Comparison of ENCODE assay signal across 18 cellular contexts in the genomic region with DNA sequence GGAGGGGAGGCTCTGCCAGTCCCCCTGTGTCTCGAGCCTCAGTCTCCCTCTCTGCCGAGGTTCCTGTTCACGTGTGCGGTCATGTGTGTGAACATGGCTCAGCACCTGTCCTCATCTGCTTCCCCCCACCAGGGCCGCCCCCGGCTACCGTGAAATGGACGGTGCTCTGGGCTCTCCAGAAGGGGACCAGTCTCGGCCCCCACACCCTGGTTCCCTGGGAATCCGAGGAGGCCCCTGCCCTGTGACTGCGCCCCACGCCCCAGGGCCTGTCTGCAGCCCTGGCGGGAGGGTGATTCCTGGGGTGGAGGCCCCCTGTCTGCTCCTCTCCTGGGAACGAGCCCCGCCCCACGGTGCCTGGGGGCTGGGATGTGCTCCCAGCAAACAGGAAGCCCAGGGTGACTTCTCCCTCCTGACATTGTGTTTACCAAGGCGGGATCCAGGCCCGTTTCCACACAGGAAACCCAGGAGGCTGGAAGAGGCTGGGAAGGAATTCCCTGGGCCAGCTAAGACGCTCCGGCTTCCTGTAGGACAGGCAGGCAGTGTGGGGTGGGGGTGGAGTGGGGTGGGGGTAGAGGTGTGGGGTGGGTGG. TPM values are rescaled to one million over a fixed set of nuclear protein-coding genes. Genes with fewer than 3 reads are reported as not detected.
A peak's percentile ranks its signal among the peaks of the same experiment; 100 is the strongest.
DNase-seq lines count a peak whose midpoint lies in the region; ATAC-seq and TF ChIP-seq lines count a peak whose summit lies in the region.
"Had no signal": no experiment of that assay in that cellular context is flagged by ENCODE, and none has a peak within 500 bp of the region (broad histone marks: within the 10 kb centered on the region; RNA-seq: fewer than 3 reads in every experiment).

No MANE protein-coding gene starts in this region.

- intact Hi-C loops in lower lobe of right lung (cut with DNase I) = no loop called here

- no peak overlapping the region for H2AFZ ChIP-seq in H9 (ENCODE audit: low read length)
- H2AFZ ChIP-seq: GM23338 had no signal

- H3T11ph ChIP-seq in H9 (ENCODE audit: low read length) = no peak overlapping the region

- H3K56ac ChIP-seq in H9 (ENCODE audit: insufficient read length, low read depth, low read length) = no peak overlapping the region

- no peaks in the 10 kb centered on the region for H3K79me1 ChIP-seq in H9 (ENCODE audit: insufficient read depth, low read depth, low read length, poor library complexity, severe bottlenecking)

- no peak overlapping the region for H2BK12ac ChIP-seq in H9 (ENCODE audit: insufficient read length, low read depth, low read length)

- no peak overlapping the region for H4K8ac ChIP-seq in H9 (replicated peaks; ENCODE audit: insufficient read length, low read depth, low read length)

- H3K4me3 ChIP-seq in BLaER1 treated with 17β-estradiol and CSF1 and Interleukin-3, amounts not matched to agents 10 nM and 100 nM = no peak overlapping the region
- H3K4me3 ChIP-seq in lower lobe of right lung = no peak overlapping the region
- H3K4me3 ChIP-seq: GM23338, sigmoid colon had no signal

- no peaks in the 10 kb centered on the region for H3K9me3 ChIP-seq in BLaER1 treated with 17β-estradiol and CSF1 and Interleukin-3, amounts not matched to agents 10 nM and 100 nM (replicated peaks in 1 of 11)
- H3K9me3 ChIP-seq in H9 (ENCODE audit: control insufficient read depth, low read depth, low read length) (no peaks in the 10 kb centered on the region), lower lobe of right lung (no peaks in the 10 kb centered on the region)
- H3K9me3 ChIP-seq: sigmoid colon had no signal

- no peak overlapping the region for H2BK120ac ChIP-seq in H9 (ENCODE audit: low read depth, low read length, poor library complexity, severe bottlenecking)

- ATAC-seq in lower lobe of right lung = no peak
- ATAC-seq in GM19023 (IDR thresholded peaks at IDR 0.05; ENCODE audit: unreplicated experiment) = no peak
- ATAC-seq: effector memory CD8-positive, alpha-beta T cell had no signal

- H2BK15ac ChIP-seq in H9 (ENCODE audit: low read depth, low read length) = no peak overlapping the region

- H3K27me3 Mint-ChIP-seq in H9 (ENCODE audit: low read depth) = no peaks in the 10 kb centered on the region; the same call in 1 of the 2 replicates

- TF ChIP-seq CTCF in H9 (conservative IDR thresholded peaks at IDR 0.05) (no peak), lower lobe of right lung (IDR thresholded peaks at IDR 0.05) (no peak)

- WGBS in H9 (ENCODE audit: extremely low coverage, insufficient read length, low lambda C conversion rate) = no CpG with 5 or more reads among the region's 20 CpGs

- peaks cover 0 to 3% (median 0%) of the 10 kb centered on the region in 3 experiments; a peak in 4 of 7 replicates for H3K36me3 Mint-ChIP-seq in H9 (ENCODE audit: insufficient read depth in 1 of 3, low read depth in 3 of 3)

- H3K27ac ChIP-seq in BLaER1 treated with 17β-estradiol and CSF1 and Interleukin-3, amounts not matched to agents 10 nM and 100 nM = no peak overlapping the region
- H3K27ac ChIP-seq in H9 (ENCODE audit: insufficient read length, low read depth, low read length) (no peak overlapping the region), lower lobe of right lung (peak overlapping the region; percentile 63)
- H3K27ac ChIP-seq: sigmoid colon had no signal

- peak overlapping the region in 10 of 11 experiments; percentile 29 to 64 (median 53); a peak in 18 of 22 replicates for H3K4me2 ChIP-seq in BLaER1 treated with 17β-estradiol and CSF1 and Interleukin-3, amounts not matched to agents 10 nM and 100 nM
- H3K4me2 ChIP-seq in H9 (ENCODE audit: insufficient read depth, insufficient read length, low read length) = no peak overlapping the region
- H3K4me2 ChIP-seq: GM23338 had no signal

- H3K27ac Mint-ChIP-seq in H9 = no peak overlapping the region
- H3K27ac Mint-ChIP-seq: effector memory CD8-positive, alpha-beta T cell; GM23338 had no signal

- peak overlapping the region; percentile 50; the same call in 1 of the 2 replicates for H3K14ac ChIP-seq in H9 (ENCODE audit: insufficient read depth, low read length)

- H4K91ac ChIP-seq in H9 (ENCODE audit: insufficient read length, low read depth, low read length) = no peak overlapping the region

- no peak overlapping the region for H3K4me3 Mint-ChIP-seq in H9
- H3K4me3 Mint-ChIP-seq: effector memory CD8-positive, alpha-beta T cell; GM23338 had no signal

- H3K36me3 ChIP-seq in BLaER1 treated with 17β-estradiol and CSF1 and Interleukin-3, amounts not matched to agents 10 nM and 100 nM = no peaks in the 10 kb centered on the region
- no peaks in the 10 kb centered on the region for H3K36me3 ChIP-seq in lower lobe of right lung
- H3K36me3 ChIP-seq: sigmoid colon had no signal

- no peak overlapping the region for H3K23ac ChIP-seq in H9 (ENCODE audit: insufficient read length, low read depth, low read length)

- no peak overlapping the region for H4K5ac ChIP-seq in H9 (ENCODE audit: insufficient read length, low read depth, low read length)

- H3K79me2 ChIP-seq in H9 (ENCODE audit: insufficient read depth, low read length) = no peaks in the 10 kb centered on the region

- no peaks in the 10 kb centered on the region for H3K27me3 ChIP-seq in BLaER1 treated with 17β-estradiol and CSF1 and Interleukin-3, amounts not matched to agents 10 nM and 100 nM
- no peaks in the 10 kb centered on the region for H3K27me3 ChIP-seq in H9 (ENCODE audit: insufficient read depth, low read length)
- H3K27me3 ChIP-seq in lower lobe of right lung (ENCODE audit: low read depth) = peaks cover 6% of the 10 kb centered on the region

- H3K23me2 ChIP-seq in H9 (ENCODE audit: insufficient read length, low read depth, low read length, poor library complexity, severe bottlenecking) = no peaks in the 10 kb centered on the region

- H4K20me1 ChIP-seq in BLaER1 treated with 17β-estradiol and CSF1 and Interleukin-3, amounts not matched to agents 10 nM and 100 nM = peaks cover 0 to 20% (median 0%) of the 10 kb centered on the region in 11 experiments; a peak in 6 of 22 replicates
- no peaks in the 10 kb centered on the region for H4K20me1 ChIP-seq in H9 (ENCODE audit: control insufficient read depth, insufficient read depth, insufficient read length)

- DNase-seq in H9 = no peak
- DNase-seq in dermis blood vessel endothelial cell = peak; percentile 85
- DNase-seq in lower lobe of right lung = no peak
- no peak for DNase-seq in globus pallidus (ENCODE audit: low spot score)
- no peak for DNase-seq in ACHN
- DNase-seq in dedifferentiated amniotic fluid mesenchymal stem cell (ENCODE audit: extremely low spot score) = no peak
- DNase-seq: activated CD4-positive, CD25-positive, alpha-beta regulatory T cell; activated CD8-positive, alpha-beta memory T cell treated with anti-CD3 and anti-CD28 coated beads, Interleukin-2, amount 50 U/mL, for 48 hours; activated naive CD4-positive, alpha-beta T cell treated with anti-CD3 and anti-CD28 coated beads, Interleukin-2, amount 50 U/mL, for 16 hours; effector memory CD8-positive, alpha-beta T cell; glutamatergic neuron; Karpas-422; NCI-H1930; sigmoid colon; stimulated activated CD4-positive, alpha-beta T cell treated with anti-CD3 and anti-CD28 coated beads, Interleukin-4, amount 100 ng/mL, for 24 hours had no signal

- in situ Hi-C loops in ACHN (cut with HindIII; ENCODE audit: low pct_ligation_motif_present, low pct_unique_long_range_greater_than_20kb, low sequenced_read_pairs) = no loop called here

- H2AK5ac ChIP-seq in H9 (ENCODE audit: insufficient read length, low read length) = no peak overlapping the region

- H3K9me3 Mint-ChIP-seq in H9 = no peaks in the 10 kb centered on the region
- H3K9me3 Mint-ChIP-seq: effector memory CD8-positive, alpha-beta T cell; GM23338 had no signal

- no peak overlapping the region for H3K18ac ChIP-seq in H9 (ENCODE audit: insufficient read length, low read depth, low read length)

- no peak overlapping the region for H3K4ac ChIP-seq in H9 (ENCODE audit: low read depth, low read length)

- H2BK5ac ChIP-seq in H9 (ENCODE audit: insufficient read length, low read length) = no peak overlapping the region

- peaks cover 4 to 52% (median 30%) of the 10 kb centered on the region in 10 experiments; a peak in 16 of 20 replicates for H3K4me1 ChIP-seq in BLaER1 treated with 17β-estradiol and CSF1 and Interleukin-3, amounts not matched to agents 10 nM and 100 nM
- H3K4me1 ChIP-seq in H9 (ENCODE audit: insufficient read depth, low read length) = no peaks in the 10 kb centered on the region
- peaks cover 9% of the 10 kb centered on the region for H3K4me1 ChIP-seq in lower lobe of right lung
- H3K4me1 ChIP-seq: sigmoid colon had no signal

- peaks cover 2 to 9% of the 10 kb centered on the region in 2 experiments; a peak in 3 of 4 replicates for H3K4me1 Mint-ChIP-seq in H9

- H3K9ac ChIP-seq in BLaER1 treated with 17β-estradiol and CSF1 and Interleukin-3, amounts not matched to agents 10 nM and 100 nM = peak overlapping the region in 2 of 11 experiments; percentile 14 to 26; a peak in 2 of 22 replicates
- no peak overlapping the region for H3K9ac ChIP-seq in H9 (ENCODE audit: extremely low read depth, insufficient read length, low read length)

- H2BK20ac ChIP-seq in H9 (ENCODE audit: low read depth, low read length, poor library complexity, severe bottlenecking) = no peak overlapping the region

RNA-seq across cellular contexts. Expression of gene KIF26A, which starts 46.6 kb away (rescaled TPM):
- total RNA-seq in H9 (2021) (43.0 and 44.2 TPM in 2 replicates), dermis blood vessel endothelial cell (23.8 and 31.8 TPM in 2 replicates), lower lobe of right lung (4.4 TPM)
